Comparison of ENCODE assay signal across 9 cellular contexts in genomic region chr14:91173867-91174266, GRCh38.
"Had no signal": no experiment of that assay in that cellular context is flagged by ENCODE, and none has a peak within 500 bp of the region (broad histone marks: within the 10 kb centered on the region; RNA-seq: fewer than 3 reads in every experiment).

No MANE protein-coding gene starts in this region.

- H3K9me3 ChIP-seq: SJCRH30 had no signal

- H3K27ac ChIP-seq: brain microvascular endothelial cell, SJCRH30, SK-N-MC, VCaP had no signal

- H3K27me3 ChIP-seq: brain microvascular endothelial cell, SJCRH30 had no signal

- H3K4me3 ChIP-seq: K562, SJCRH30, SK-N-MC had no signal

- H3K4me3 Mint-ChIP-seq: activated CD4-positive, alpha-beta memory T cell treated with anti-CD3 and anti-CD28 coated beads, Interleukin-2, amount 10 ng/mL, durations not matched to agents 7 days and 5 days; activated naive CD8-positive, alpha-beta T cell treated with anti-CD3 and anti-CD28 coated beads for 36 hours; activated T-cell treated with anti-CD3 and anti-CD28 coated beads, Interleukin-2, amount 50 U/mL, for 72 hours; activated T-helper 17 cell treated with anti-CD3 and anti-CD28 coated beads, Interleukin-2, amount 50 U/mL, for 72 hours had no signal

- H3K36me3 ChIP-seq: brain microvascular endothelial cell had no signal

- H3K9me3 Mint-ChIP-seq: activated CD4-positive, alpha-beta memory T cell treated with anti-CD3 and anti-CD28 coated beads, Interleukin-2, amount 10 ng/mL, durations not matched to agents 7 days and 5 days; activated naive CD8-positive, alpha-beta T cell treated with anti-CD3 and anti-CD28 coated beads for 36 hours; activated T-cell treated with anti-CD3 and anti-CD28 coated beads, Interleukin-2, amount 50 U/mL, for 72 hours; activated T-helper 17 cell treated with anti-CD3 and anti-CD28 coated beads, Interleukin-2, amount 50 U/mL, for 72 hours had no signal

- H3K4me1 ChIP-seq: SJCRH30 had no signal

- H3K27me3 Mint-ChIP-seq: activated CD4-positive, alpha-beta memory T cell treated with anti-CD3 and anti-CD28 coated beads, Interleukin-2, amount 10 ng/mL, durations not matched to agents 7 days and 5 days; activated naive CD8-positive, alpha-beta T cell treated with anti-CD3 and anti-CD28 coated beads for 36 hours; activated T-helper 17 cell treated with anti-CD3 and anti-CD28 coated beads, Interleukin-2, amount 50 U/mL, for 72 hours had no signal
